ENCODE assay signal across 14 cellular contexts in genomic region chr3:120102674-120103073, GRCh38. TPM values are rescaled to one million over a fixed set of nuclear protein-coding genes. Genes with fewer than 3 reads are reported as not detected.
DNase-seq lines count a peak whose midpoint lies in the region; ATAC-seq and TF ChIP-seq lines count a peak whose summit lies in the region.
"Had no signal": no experiment of that assay in that cellular context is flagged by ENCODE, and none has a peak within 500 bp of the region (broad histone marks: within the 10 kb centered on the region; RNA-seq: fewer than 3 reads in every experiment).

No MANE protein-coding gene starts in this region.

- peaks cover 18% of the 10 kb centered on the region for H3K36me3 Mint-ChIP-seq in MCF 10A (ENCODE audit: insufficient read depth, unreplicated experiment)

- in situ Hi-C loops in HAP-1 (cut with MboI; ENCODE audit: low sequenced_read_pairs) = no loop called here

- intact Hi-C loops in MCF 10A (cut with micrococcal nuclease) (no loop called here), breast epithelium (cut with DNase I; ENCODE audit: low total_unique reads) (no loop called here), thyroid gland (cut with DNase I) (loop anchor here (10.0 kb wide), 1 partner anchor 208 kb away; no protein-coding TSS in a partner anchor)

- no peaks in the 10 kb centered on the region for H3K36me3 ChIP-seq in breast epithelium
- no peaks in the 10 kb centered on the region for H3K36me3 ChIP-seq in thyroid gland
- H3K36me3 ChIP-seq in HAP-1 (replicated peaks) = peaks cover 5% of the 10 kb centered on the region; the same call in 1 of the 2 replicates

- TF ChIP-seq POLR2A in breast epithelium (IDR thresholded peaks at IDR 0.05) (no peak), thyroid gland (IDR thresholded peaks at IDR 0.05) (no peak)

- ATAC-seq in HG02938 (IDR thresholded peaks at IDR 0.05; ENCODE audit: unreplicated experiment) = no peak
- ATAC-seq: T-helper 17 cell had no signal

- POLR2A ChIA-PET in MCF 10A (lab: Yijun Ruan, JAX) = interaction anchor here (0.7 to 14.5 kb wide), 12 partner anchors 5 to 1375 kb away, joined by 3 to 284 read pairs (median 7); partner anchors contain the start of genes GSK3B and LRRC58

- no peaks in the 10 kb centered on the region for H3K27me3 Mint-ChIP-seq in MCF 10A (ENCODE audit: insufficient read depth, unreplicated experiment)
- H3K27me3 Mint-ChIP-seq: T-helper 17 cell had no signal

- H3K9me3 ChIP-seq in breast epithelium (no peaks in the 10 kb centered on the region), thyroid gland (no peaks in the 10 kb centered on the region), HAP-1 (no peaks in the 10 kb centered on the region)

- peak overlapping the region; percentile 82 for H3K27ac Mint-ChIP-seq in MCF 10A (ENCODE audit: low read depth, unreplicated experiment)
- H3K27ac Mint-ChIP-seq: T-helper 17 cell had no signal

- H3K27ac ChIP-seq in breast epithelium (no peak overlapping the region), thyroid gland (no peak overlapping the region)

- H3K4me1 ChIP-seq in breast epithelium = no peaks in the 10 kb centered on the region
- peaks cover 0 to 6% of the 10 kb centered on the region in 2 donors for H3K4me1 ChIP-seq in thyroid gland
- H3K4me1 ChIP-seq in HAP-1 = no peaks in the 10 kb centered on the region

- H3K4me3 ChIP-seq in breast epithelium (no peak overlapping the region), thyroid gland (replicated peaks in 1 of 3) (no peak overlapping the region), HAP-1 (no peak overlapping the region)

- peaks cover 23% of the 10 kb centered on the region for H3K4me1 Mint-ChIP-seq in MCF 10A (ENCODE audit: insufficient read depth, unreplicated experiment)

- H3K9me3 Mint-ChIP-seq in MCF 10A (ENCODE audit: unreplicated experiment) = no peaks in the 10 kb centered on the region

- BruUV-seq in MCF 10A (replicated peaks; lab: Mats Ljungman, UMichigan) = no TSS peak

- H3K4me3 Mint-ChIP-seq in MCF 10A (ENCODE audit: unreplicated experiment) = no peak overlapping the region
- H3K4me3 Mint-ChIP-seq: T-helper 17 cell had no signal

- TF ChIP-seq CTCF in MCF 10A (IDR thresholded peaks at IDR 0.05; ENCODE audit: unreplicated experiment) (no peak), breast epithelium (IDR thresholded peaks at IDR 0.05) (no peak), thyroid gland (IDR thresholded peaks at IDR 0.05) (peak in 1 of 6 experiments; percentile 29)

- CTCF ChIA-PET in MCF 10A (lab: Yijun Ruan, JAX) = interaction anchor here (0.6 to 1.4 kb wide), 6 partner anchors 11 to 210 kb away, joined by 3 to 5 read pairs (median 3); no protein-coding TSS in a partner anchor

- H3K27me3 ChIP-seq in breast epithelium (no peaks in the 10 kb centered on the region), thyroid gland (no peaks in the 10 kb centered on the region), HAP-1 (ENCODE audit: low read depth) (no peaks in the 10 kb centered on the region)

- peak; percentile 88 for DNase-seq in MCF 10A (ENCODE audit: unreplicated experiment)
- no peak for DNase-seq in breast epithelium (ENCODE audit: low spot score in 2 of 2)
- DNase-seq in NCI-H446 (lab: John Stamatoyannopoulos, UW) = peak; percentile 91 to 95
- peak; percentile 72 for DNase-seq in fibroblast of peridontal ligament (ENCODE audit: extremely low read depth)
- DNase-seq in thyroid gland = peak; percentile 45 to 63
- DNase-seq in HAP-1 (ENCODE audit: low spot score in 2 of 2) = no peak
- no peak for DNase-seq in activated naive CD4-positive, alpha-beta T cell (lab: John Stamatoyannopoulos, UW)
- DNase-seq: activated CD4-positive, alpha-beta T cell treated with anti-CD3 and anti-CD28 coated beads for 4 hours; activated T-cell treated with anti-CD3 and anti-CD28 coated beads, Interleukin-2, amount 50 U/mL, for 48 hours; amniotic stem cell; dermis blood vessel endothelial cell; NCI-H1930; T-helper 17 cell had no signal

- WGBS in thyroid gland, 2 donors = 64 to 73% methylated on average over 3 of the region's 3 CpGs

RNA-seq across cellular contexts. Expression of gene GSK3B, which starts 8.4 kb away (rescaled TPM):
- total RNA-seq in MCF 10A (2022) (71.5 and 73.6 TPM in 2 replicates), breast epithelium (10 to 100 TPM; 34.6 to 46.1 (median 42.0) TPM), thyroid gland (10 to 100 TPM; 35.0 to 53.2 (median 44.0) TPM)

Comparison
In these comparisons a context has a peak if more than half of its experiments do, and no peak if none do; other contexts are left out.
1. DNase-seq: peak in MCF 10A (single experiment), NCI-H446 (2 of 2), fibroblast of peridontal ligament (single experiment) and thyroid gland (2 of 2); none in breast epithelium (0 of 2), HAP-1 (0 of 2) and activated naive CD4-positive, alpha-beta T cell (0 of 4).